In genomic region chr1:21659099-21659923, GRCh38 we compare ENCODE assay signal across 8 cellular contexts. TPM values are rescaled to one million over a fixed set of nuclear protein-coding genes. Genes with fewer than 3 reads are reported as not detected.
DNase-seq lines count a peak whose midpoint lies in the region; ATAC-seq and TF ChIP-seq lines count a peak whose summit lies in the region.

No MANE protein-coding gene starts in this region.

- peak; percentile 93 for TF ChIP-seq CTCF in liver (IDR thresholded peaks at IDR 0.05; ENCODE audit: low read depth, low read length, missing input control)

- H3K27ac ChIP-seq in liver (ENCODE audit: low read depth in 1 of 2, low read length in 2 of 2): no peak overlapping the region

- no peaks in the 10 kb centered on the region for H3K36me3 ChIP-seq in HAP-1 (replicated peaks)
- H3K36me3 ChIP-seq in liver (ENCODE audit: control insufficient read depth in 4 of 4, insufficient read depth in 3 of 4, low read depth in 1 of 4, low read length in 3 of 4): no peaks in the 10 kb centered on the region

- in situ Hi-C loops in HAP-1 (cut with MboI; ENCODE audit: low sequenced_read_pairs): no loop called here

- peaks cover 62% of the 10 kb centered on the region for H3K27me3 Mint-ChIP-seq in dendritic cell treated with granulocyte-macrophage colony-stimulating factor and Interleukin-4, amounts not matched to agents 40 ng/mL and 50 ng/mL, for 4 days

- H3K4me3 Mint-ChIP-seq in dendritic cell treated with granulocyte-macrophage colony-stimulating factor and Interleukin-4, amounts not matched to agents 40 ng/mL and 50 ng/mL, for 4 days: peak overlapping the region; percentile 23

- H3K4me3 ChIP-seq in HAP-1 (peak overlapping the region; percentile 21), liver (ENCODE audit: low read depth in 1 of 3, low read length in 3 of 3) (no peak overlapping the region)

- H3K27ac Mint-ChIP-seq in dendritic cell treated with granulocyte-macrophage colony-stimulating factor and Interleukin-4, amounts not matched to agents 40 ng/mL and 50 ng/mL, for 4 days: no peak overlapping the region

- peak; percentile 90 to 91 for TF ChIP-seq RAD21 in liver (IDR thresholded peaks at IDR 0.05)

- H3K27me3 ChIP-seq in HAP-1 (ENCODE audit: low read depth) (no peaks in the 10 kb centered on the region), liver (ENCODE audit: control insufficient read depth in 4 of 4, insufficient read depth in 4 of 4, low read length in 3 of 4) (no peaks in the 10 kb centered on the region)

- 4% methylated on average over 64 of the region's 64 CpGs for WGBS in liver

- DNase-seq in Ammon's horn (ENCODE audit: low spot score) (peak; percentile 72), HAP-1 (ENCODE audit: low spot score in 2 of 2) (peak; percentile 55 to 86), NCI-H460 (ENCODE audit: extremely low read depth, low read depth) (peak; percentile 54)
- peak; percentile 80 for DNase-seq in activated CD4-positive, alpha-beta T cell treated with anti-CD3 and anti-CD28 coated beads, Interleukin-2, amount 50 U/mL, for 1 hour
- DNase-seq in stimulated activated CD4-positive, alpha-beta T cell treated with anti-CD3 and anti-CD28 coated beads, TNF-alpha, amount 100 ng/mL, for 24 hours (ENCODE audit: low read depth in 3 of 3): peak; percentile 57 to 68 (median 66)

- peaks cover 5% of the 10 kb centered on the region for H3K36me3 Mint-ChIP-seq in dendritic cell treated with granulocyte-macrophage colony-stimulating factor and Interleukin-4, amounts not matched to agents 40 ng/mL and 50 ng/mL, for 4 days (ENCODE audit: low read depth)

- no peak for ATAC-seq in GM18861 (IDR thresholded peaks at IDR 0.05; ENCODE audit: unreplicated experiment)

- H3K4me1 ChIP-seq in HAP-1: no peaks in the 10 kb centered on the region; the same call in 1 of the 2 replicates
- H3K4me1 ChIP-seq in liver (ENCODE audit: control insufficient read depth in 4 of 4, insufficient read depth in 4 of 4, low read length in 3 of 4): peaks cover 0 to 3% (median under 1%) of the 10 kb centered on the region in 4 donors

- peaks cover 17% of the 10 kb centered on the region for H3K4me1 Mint-ChIP-seq in dendritic cell treated with granulocyte-macrophage colony-stimulating factor and Interleukin-4, amounts not matched to agents 40 ng/mL and 50 ng/mL, for 4 days (ENCODE audit: low read depth)

- H3K9me3 Mint-ChIP-seq in dendritic cell treated with granulocyte-macrophage colony-stimulating factor and Interleukin-4, amounts not matched to agents 40 ng/mL and 50 ng/mL, for 4 days: no peaks in the 10 kb centered on the region

- intact Hi-C loops in dendritic cell treated with granulocyte-macrophage colony-stimulating factor and Interleukin-4, amounts not matched to agents 40 ng/mL and 50 ng/mL, for 4 days (cut with micrococcal nuclease): loop anchor here (1.0 to 10.0 kb wide), 3 partner anchors 125 to 289 kb away; partner anchors contain the start of gene ALPL

- H3K9ac ChIP-seq in liver (ENCODE audit: low read depth in 1 of 2, low read length in 2 of 2): no peak overlapping the region

- H3K9me3 ChIP-seq in HAP-1: no peaks in the 10 kb centered on the region; the same call in 1 of the 2 replicates
- no peaks in the 10 kb centered on the region for H3K9me3 ChIP-seq in liver (ENCODE audit: control insufficient read depth in 4 of 4, low read length in 3 of 4)

TF ChIP-seq in liver, 16 proteins besides CTCF, POLR2A, EP300 and RAD21:
- TF ChIP-seq HNF4A (conservative IDR thresholded peaks at IDR 0.05): peak in 1 of 2 donors; percentile 4
- TF ChIP-seq ATF3 (IDR thresholded peaks at IDR 0.05): no peak
- peak; percentile 99 for TF ChIP-seq REST (IDR thresholded peaks at IDR 0.05)

RNA-seq across cellular contexts. Expression of gene RAP1GAP, which starts 9.8 kb away (rescaled TPM):
- total RNA-seq in NCI-H460 (2014; rRNA removed; shearing (Covaris generic)): 0.17 TPM in 1 of 2 replicates, not detected in the other
- 1.7 and 2.7 TPM in 2 replicates for polyA plus RNA-seq in NCI-H460 (2014; cell fraction: nucleus; rRNA removed)
- total RNA-seq in liver: 10 to 100 TPM; 10.7 to 23.1 TPM
- polyA plus RNA-seq in liver: 10 to 100 TPM in 1 of 2 donors, 1 to 10 TPM in 1; 8.6 to 11.8 TPM
